18 cellular contexts compared by ENCODE assay signal in the genomic region with DNA sequence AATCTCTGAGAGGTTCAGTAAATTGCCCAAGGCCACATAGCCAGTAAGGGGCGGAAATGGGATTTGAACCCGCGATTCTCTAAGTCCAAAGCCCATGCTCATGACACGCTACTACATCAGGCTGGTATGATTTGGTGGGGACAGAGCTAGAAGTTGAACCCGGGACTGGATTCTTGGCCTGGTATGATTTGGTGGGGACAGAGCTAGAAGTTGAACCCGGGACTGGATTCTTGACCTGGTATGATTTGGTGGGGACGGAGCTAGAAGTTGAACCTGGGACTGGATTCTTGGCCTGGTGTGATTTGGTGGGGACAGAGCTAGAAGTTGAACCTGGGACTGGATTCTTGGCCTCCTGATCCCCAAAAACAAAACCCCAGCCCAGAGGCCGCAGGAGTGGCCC. TPM values are rescaled to one million over a fixed set of nuclear protein-coding genes. Genes with fewer than 3 reads are reported as not detected.
DNase-seq lines count a peak whose midpoint lies in the region; ATAC-seq, FAIRE-seq and TF ChIP-seq lines count a peak whose summit lies in the region.
"Had no signal": no experiment of that assay in that cellular context is flagged by ENCODE, and none has a peak within 500 bp of the region (broad histone marks: within the 10 kb centered on the region; RNA-seq: fewer than 3 reads in every experiment).

No MANE protein-coding gene starts in this region.

- H2AK5ac ChIP-seq in H1 (ENCODE audit: low read depth, low read length) = no peak overlapping the region

- POLR2A ChIA-PET in H1 (lab: Charles Lee; ENCODE audit: partially characterized antibody) = no interaction called here

- no peak overlapping the region for H2BK5ac ChIP-seq in H1 (ENCODE audit: low read depth, low read length)

- DNase-seq in H1 (ENCODE audit: low read depth in 1 of 2, low spot score in 2 of 2) (no peak), nephron progenitor cell (no peak), SJCRH30 (no peak), Karpas-422 (no peak), body of pancreas (no peak), NCI-H526 (lab: John Stamatoyannopoulos, UW) (no peak)
- DNase-seq: Calu3; CD8-positive, alpha-beta T cell; DMS53; DND-41; EL; GM23248; HCEC 1CT had no signal

- H3K27ac ChIP-seq in H1 (ENCODE audit: low read depth, low read length) (no peak overlapping the region), SJCRH30 (no peak overlapping the region), Karpas-422 (ENCODE audit: low read length) (no peak overlapping the region), body of pancreas (no peak overlapping the region)
- H3K27ac ChIP-seq: BLaER1, GM23248, HL-60 had no signal

- TF ChIP-seq CTCF in brain (conservative IDR thresholded peaks at IDR 0.05) (no peak), H1 (IDR thresholded peaks at IDR 0.05; ENCODE audit: control extremely low read depth in 1 of 3, insufficient read depth in 1 of 3, low read depth in 1 of 3, low read length in 3 of 3) (no peak), nephron progenitor cell (IDR thresholded peaks at IDR 0.05) (no peak), body of pancreas (IDR thresholded peaks at IDR 0.05) (no peak)

- no peak overlapping the region for H3K4ac ChIP-seq in H1 (replicated peaks; ENCODE audit: insufficient read length, low read depth, low read length)

- FAIRE-seq in H1 (lab: Jason Lieb, UNC) = no peak
- FAIRE-seq: GM12878, H54 had no signal

- no peak overlapping the region for H4K91ac ChIP-seq in H1 (replicated peaks; ENCODE audit: insufficient read length, low read length)

- no peak for TF ChIP-seq EP300 in H1 (IDR thresholded peaks at IDR 0.05; ENCODE audit: borderline replicate concordance in 1 of 2, low read depth in 2 of 2, low read length in 2 of 2)

- H3K18ac ChIP-seq in H1 (ENCODE audit: extremely low read depth, low read length) = no peak overlapping the region

- H3K9me3 Mint-ChIP-seq in brain = no peaks in the 10 kb centered on the region
- no peaks in the 10 kb centered on the region for H3K9me3 Mint-ChIP-seq in nephron progenitor cell
- H3K9me3 Mint-ChIP-seq: CD8-positive, alpha-beta T cell had no signal

- H3K14ac ChIP-seq in H1 (ENCODE audit: insufficient read length) = no peak overlapping the region

- H3K4me3 ChIP-seq in H1 (ENCODE audit: extremely low read depth in 1 of 4, insufficient read depth in 2 of 4, low read depth in 3 of 4, low read length in 4 of 4) (no peak overlapping the region), SJCRH30 (no peak overlapping the region), Karpas-422 (ENCODE audit: low read length) (no peak overlapping the region), body of pancreas (no peak overlapping the region)
- H3K4me3 ChIP-seq: BLaER1, GM12878, GM23248 had no signal

- no peak overlapping the region for H3K23ac ChIP-seq in H1 (ENCODE audit: insufficient read length)

- H3K79me2 ChIP-seq in H1 (ENCODE audit: control insufficient read depth in 1 of 2, insufficient read depth in 2 of 2, low read length in 2 of 2) (no peaks in the 10 kb centered on the region), Karpas-422 (ENCODE audit: low read length) (no peaks in the 10 kb centered on the region)

- H3K36me3 ChIP-seq in H1 (ENCODE audit: control insufficient read depth in 2 of 4, insufficient read depth in 4 of 4, low read length in 3 of 4) (no peaks in the 10 kb centered on the region), SJCRH30 (no peaks in the 10 kb centered on the region; the same call in 1 of the 2 replicates), Karpas-422 (ENCODE audit: insufficient read depth, low read length) (no peaks in the 10 kb centered on the region), body of pancreas (replicated peaks in 1 of 2; ENCODE audit: insufficient read depth in 1 of 2, low read depth in 2 of 2) (no peaks in the 10 kb centered on the region)
- H3K36me3 ChIP-seq: BLaER1 had no signal

- peaks cover 98% of the 10 kb centered on the region for H3K4me1 Mint-ChIP-seq in brain
- H3K4me1 Mint-ChIP-seq in nephron progenitor cell = peaks cover 31% of the 10 kb centered on the region

- no peaks in the 10 kb centered on the region for H3K9me3 ChIP-seq in H1 (ENCODE audit: insufficient read depth in 2 of 2, low read depth in 1 of 2, low read length in 1 of 2)
- no peaks in the 10 kb centered on the region for H3K9me3 ChIP-seq in SJCRH30 (replicated peaks)
- no peaks in the 10 kb centered on the region for H3K9me3 ChIP-seq in Karpas-422 (ENCODE audit: low read length)
- no peaks in the 10 kb centered on the region for H3K9me3 ChIP-seq in body of pancreas
- H3K9me3 ChIP-seq: BLaER1 had no signal

- no peak for TF ChIP-seq RAD21 in H1 (IDR thresholded peaks at IDR 0.05 in 1 of 2, conservative IDR thresholded peaks at IDR 0.05 in 1 of 2; ENCODE audit: low read depth in 2 of 2, low read length in 2 of 2)

- no peak overlapping the region for H2BK12ac ChIP-seq in H1 (ENCODE audit: low read depth, low read length)

- H3K27me3 Mint-ChIP-seq in brain = no peaks in the 10 kb centered on the region
- peaks cover 10% of the 10 kb centered on the region for H3K27me3 Mint-ChIP-seq in nephron progenitor cell (ENCODE audit: low read depth, poor library complexity)

- peaks cover 0 to 12% (median 5%) of the 10 kb centered on the region in 4 experiments; a peak in 5 of 7 replicates for H3K4me1 ChIP-seq in H1 (replicated peaks in 1 of 4; ENCODE audit: control insufficient read depth in 3 of 4, insufficient read depth in 4 of 4, low read length in 3 of 4)
- H3K4me1 ChIP-seq in SJCRH30 = no peaks in the 10 kb centered on the region; the same call in 1 of the 2 replicates
- peaks cover 13% of the 10 kb centered on the region for H3K4me1 ChIP-seq in Karpas-422 (ENCODE audit: low read length)
- peaks cover 6% of the 10 kb centered on the region for H3K4me1 ChIP-seq in body of pancreas

- no peaks in the 10 kb centered on the region for H3K79me1 ChIP-seq in H1 (ENCODE audit: low read depth, low read length)

- CTCF ChIA-PET in H1 (lab: Charles Lee; ENCODE audit: partially characterized antibody) = interaction anchor here (0.7 to 6.0 kb wide), 12 partner anchors 11 to 196 kb away, joined by 3 to 27 read pairs (median 4); no protein-coding TSS in a partner anchor

- no peaks in the 10 kb centered on the region for H4K20me1 ChIP-seq in H1 (replicated peaks in 1 of 2; ENCODE audit: control insufficient read depth in 1 of 2, insufficient read depth in 2 of 2, low read length in 2 of 2)
- H4K20me1 ChIP-seq in Karpas-422 (ENCODE audit: insufficient read depth, low read depth, low read length) = no peaks in the 10 kb centered on the region
- H4K20me1 ChIP-seq: BLaER1 had no signal

- no peak overlapping the region for H4K8ac ChIP-seq in H1 (ENCODE audit: extremely low read depth, insufficient read depth, low read length)

- no peaks in the 10 kb centered on the region for H3K9me2 ChIP-seq in Karpas-422 (replicated peaks; ENCODE audit: insufficient read depth, low read length)

- H3K27ac Mint-ChIP-seq in brain (peak overlapping the region in 3 of 5 experiments; percentile 30 to 92 (median 86)), nephron progenitor cell (peak overlapping the region; percentile 41)
- H3K27ac Mint-ChIP-seq: CD8-positive, alpha-beta T cell had no signal

- no peak overlapping the region for H2AFZ ChIP-seq in H1 (ENCODE audit: low read length)
- no peak overlapping the region for H2AFZ ChIP-seq in Karpas-422 (ENCODE audit: low read length)
- H2AFZ ChIP-seq: GM23248 had no signal

- H4K5ac ChIP-seq in H1 (ENCODE audit: insufficient read length, low read depth, low read length) = no peak overlapping the region

- no peak overlapping the region for H3K9ac ChIP-seq in H1 (replicated peaks in 1 of 4; ENCODE audit: extremely low read depth in 1 of 4, low read depth in 3 of 4, low read length in 3 of 4)
- H3K9ac ChIP-seq in Karpas-422 (ENCODE audit: low read length) = no peak overlapping the region
- H3K9ac ChIP-seq: BLaER1, GM23248 had no signal

- H3K4me2 ChIP-seq in H1 (ENCODE audit: insufficient read depth in 1 of 2, low read depth in 2 of 2, low read length in 2 of 2) (no peak overlapping the region), Karpas-422 (ENCODE audit: low read depth, low read length, poor library complexity, severe bottlenecking) (no peak overlapping the region)
- H3K4me2 ChIP-seq: BLaER1 had no signal

- no peak overlapping the region for H2BK120ac ChIP-seq in H1 (replicated peaks; ENCODE audit: low read depth, low read length)

- TF ChIP-seq POLR2A in H1 (IDR thresholded peaks at IDR 0.05; ENCODE audit: control extremely low read depth in 1 of 2, low read depth in 2 of 2, low read length in 2 of 2) (no peak), body of pancreas (IDR thresholded peaks at IDR 0.05) (no peak)

- intact Hi-C loops in body of pancreas (cut with DNase I) = no loop called here

- no peak overlapping the region for H3K4me3 Mint-ChIP-seq in brain
- no peak overlapping the region for H3K4me3 Mint-ChIP-seq in nephron progenitor cell
- H3K4me3 Mint-ChIP-seq: CD8-positive, alpha-beta T cell had no signal

- H3K56ac ChIP-seq in H1 (replicated peaks; ENCODE audit: insufficient read length, low read depth, low read length) = no peak overlapping the region

- 87% methylated on average over 8 of the region's 8 CpGs; no CpG with 5 or more reads in 1 of the 2 experiments for WGBS in H1 (ENCODE audit: extremely low coverage in 1 of 2, insufficient coverage in 1 of 2, insufficient read length in 1 of 2, insufficient replicate concordance in 2 of 2, low coverage in 1 of 2, low lambda C conversion rate in 2 of 2, missing lambda C conversion rate in 1 of 2), 2 experiments
- WGBS in body of pancreas, 2 donors = 87 to 93% methylated on average over 7 to 8 of the region's 8 CpGs

- ATAC-seq in body of pancreas = no peak
- ATAC-seq: CD8-positive, alpha-beta T cell; GM12878 had no signal

- H3K23me2 ChIP-seq in H1 (ENCODE audit: low read depth, low read length) = no peaks in the 10 kb centered on the region

- H2BK15ac ChIP-seq in H1 (ENCODE audit: low read length) = no peak overlapping the region

- H3K27me3 ChIP-seq in H1 (replicated peaks in 1 of 4; ENCODE audit: control insufficient read depth in 3 of 4, extremely low read depth in 1 of 4, insufficient read depth in 3 of 4, low read length in 3 of 4) (no peaks in the 10 kb centered on the region), SJCRH30 (no peaks in the 10 kb centered on the region), Karpas-422 (ENCODE audit: low read length) (no peaks in the 10 kb centered on the region), body of pancreas (no peaks in the 10 kb centered on the region)

- H3K36me3 Mint-ChIP-seq in brain (peaks cover 14% of the 10 kb centered on the region), nephron progenitor cell (ENCODE audit: low read depth) (no peaks in the 10 kb centered on the region)
- H3K36me3 Mint-ChIP-seq: CD8-positive, alpha-beta T cell had no signal

- H2BK20ac ChIP-seq in H1 (ENCODE audit: low read length) = no peak overlapping the region

RNA-seq across cellular contexts. Expression of a gene that starts 23.0 kb away (rescaled TPM):
- polyA plus RNA-seq in brain (ENCODE audit: insufficient read depth, low read depth, low replicate concordance) (29.6 TPM), H1 (2011; rRNA removed) (15.8 and 23.8 TPM in 2 replicates)
- 15.7 and 17.2 TPM in 2 replicates for total RNA-seq in H1 (2021; fragmentation: NEBNext Ultra II Directional; extraction: Animal tissue kit (Norgen Biotek cat#: 25700))
- 10.4 TPM for polyA plus RNA-seq in H1 (2011; cell fraction: cytosol; rRNA removed)
- 15.7 TPM for polyA plus RNA-seq in H1 (2011; cell fraction: nucleus; rRNA removed)
- polyA plus RNA-seq in H1 (2012, experiment 1 of 2) = 7.6 to 17.8 TPM (median 13.6 TPM) in 4 replicates
- polyA plus RNA-seq in H1 (2012, experiment 2 of 2) = 8.3 TPM
- polyA plus RNA-seq in H1 (2013, experiment 1 of 2) = 15.2 TPM
- polyA plus RNA-seq in H1 (2013, experiment 2 of 2) = 16.6 TPM
- polyA minus RNA-seq in H1 (2011; rRNA and poly(A)+ RNA removed) = 22.7 and 23.1 TPM in 2 replicates
- 16.6 TPM for polyA minus RNA-seq in H1 (2011; cell fraction: cytosol; rRNA and poly(A)+ RNA removed)
- polyA minus RNA-seq in H1 (2011; cell fraction: nucleus; rRNA and poly(A)+ RNA removed) = 15.3 TPM
- 29.8 and 32.4 TPM in 2 replicates for total RNA-seq in SJCRH30 (2014; rRNA removed; shearing (Covaris generic))
- total RNA-seq in Karpas-422 (2014; rRNA removed; shearing (Covaris generic); ENCODE audit: low replicate concordance) = 0.45 and 2.5 TPM in 2 replicates
- total RNA-seq in body of pancreas = 1 to 10 TPM; 2.9 to 7.9 TPM
- total RNA-seq: CD8-positive, alpha-beta T cell had no signal
